ENCODE assay signal across 1 cellular context in the genomic region with DNA sequence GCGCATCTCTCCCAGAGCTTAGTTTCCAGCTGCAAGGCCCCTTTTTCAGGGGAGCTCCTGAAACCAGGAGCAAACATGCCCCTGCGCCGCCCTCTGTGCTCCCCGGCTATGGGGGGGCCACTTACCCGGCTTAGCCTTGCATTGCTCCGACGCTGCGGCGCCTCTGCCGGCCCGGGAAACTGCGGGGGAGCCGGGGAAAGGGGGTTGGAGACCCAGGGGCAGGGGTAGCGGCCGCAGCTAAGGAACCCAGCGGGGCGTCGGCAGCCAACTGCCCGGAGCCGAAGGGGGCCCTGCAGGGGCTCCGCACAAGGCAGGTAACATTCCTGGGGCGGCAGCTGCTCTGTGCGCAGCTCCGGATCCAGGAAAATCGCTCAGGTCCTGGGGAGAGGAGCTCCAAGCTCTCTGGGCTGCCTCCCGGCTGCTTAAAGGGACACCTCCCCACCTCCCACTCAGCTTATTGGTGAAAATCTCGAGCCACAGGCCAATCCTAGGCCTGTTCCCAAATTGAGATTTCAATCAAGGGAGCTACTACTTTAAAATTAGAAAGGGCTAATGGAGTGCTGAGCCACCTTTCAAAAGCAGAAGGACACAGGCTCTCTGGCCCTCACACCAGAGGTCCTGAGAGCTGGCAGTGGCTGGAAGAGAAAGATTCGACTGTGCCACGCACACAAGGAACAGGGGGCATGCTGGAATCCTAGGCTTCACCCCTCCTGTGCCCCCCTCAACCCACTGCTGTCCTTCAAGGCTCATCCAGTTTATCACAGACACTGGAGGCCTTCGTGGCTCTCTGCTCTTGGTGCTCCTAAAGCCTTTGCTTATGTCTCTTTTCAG.
TF ChIP-seq lines count a peak whose summit lies in the region.

No MANE protein-coding gene starts in this region.

TF ChIP-seq in HEK293, 187 proteins besides CTCF, POLR2A, EP300 and RAD21 (continued from another document):
- TF ChIP-seq, protein P1, sequence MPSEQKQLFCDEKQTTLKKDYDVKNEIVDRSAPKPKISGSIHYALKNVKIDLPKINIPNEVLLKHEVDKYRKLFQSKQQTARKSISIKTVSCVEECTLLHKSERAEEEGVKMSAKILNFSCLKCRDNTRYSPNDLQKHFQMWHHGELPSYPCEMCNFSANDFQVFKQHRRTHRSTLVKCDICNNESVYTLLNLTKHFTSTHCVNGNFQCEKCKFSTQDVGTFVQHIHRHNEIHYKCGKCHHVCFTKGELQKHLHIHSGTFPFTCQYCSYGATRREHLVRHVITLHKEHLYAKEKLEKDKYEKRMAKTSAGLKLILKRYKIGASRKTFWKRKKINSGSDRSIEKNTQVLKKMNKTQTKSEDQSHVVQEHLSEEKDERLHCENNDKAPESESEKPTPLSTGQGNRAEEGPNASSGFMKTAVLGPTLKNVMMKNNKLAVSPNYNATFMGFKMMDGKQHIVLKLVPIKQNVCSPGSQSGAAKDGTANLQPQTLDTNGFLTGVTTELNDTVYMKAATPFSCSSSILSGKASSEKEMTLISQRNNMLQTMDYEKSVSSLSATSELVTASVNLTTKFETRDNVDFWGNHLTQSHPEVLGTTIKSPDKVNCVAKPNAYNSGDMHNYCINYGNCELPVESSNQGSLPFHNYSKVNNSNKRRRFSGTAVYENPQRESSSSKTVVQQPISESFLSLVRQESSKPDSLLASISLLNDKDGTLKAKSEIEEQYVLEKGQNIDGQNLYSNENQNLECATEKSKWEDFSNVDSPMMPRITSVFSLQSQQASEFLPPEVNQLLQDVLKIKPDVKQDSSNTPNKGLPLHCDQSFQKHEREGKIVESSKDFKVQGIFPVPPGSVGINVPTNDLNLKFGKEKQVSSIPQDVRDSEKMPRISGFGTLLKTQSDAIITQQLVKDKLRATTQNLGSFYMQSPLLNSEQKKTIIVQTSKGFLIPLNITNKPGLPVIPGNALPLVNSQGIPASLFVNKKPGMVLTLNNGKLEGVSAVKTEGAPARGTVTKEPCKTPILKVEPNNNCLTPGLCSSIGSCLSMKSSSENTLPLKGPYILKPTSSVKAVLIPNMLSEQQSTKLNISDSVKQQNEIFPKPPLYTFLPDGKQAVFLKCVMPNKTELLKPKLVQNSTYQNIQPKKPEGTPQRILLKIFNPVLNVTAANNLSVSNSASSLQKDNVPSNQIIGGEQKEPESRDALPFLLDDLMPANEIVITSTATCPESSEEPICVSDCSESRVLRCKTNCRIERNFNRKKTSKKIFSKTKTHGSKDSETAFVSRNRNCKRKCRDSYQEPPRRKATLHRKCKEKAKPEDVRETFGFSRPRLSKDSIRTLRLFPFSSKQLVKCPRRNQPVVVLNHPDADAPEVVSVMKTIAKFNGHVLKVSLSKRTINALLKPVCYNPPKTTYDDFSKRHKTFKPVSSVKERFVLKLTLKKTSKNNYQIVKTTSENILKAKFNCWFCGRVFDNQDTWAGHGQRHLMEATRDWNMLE (tag by site-specific recombination; conservative IDR thresholded peaks at IDR 0.05; ENCODE audit: low read depth) = no peak
- TF ChIP-seq GLIS1 (tag by site-specific recombination; IDR thresholded peaks at IDR 0.05) = peak; percentile 82
- TF ChIP-seq ZNF558 (tag by site-specific recombination; IDR thresholded peaks at IDR 0.05) = no peak
- no peak for TF ChIP-seq HOXA7 (CRISPR knock-in tag; IDR thresholded peaks at IDR 0.05; ENCODE audit: borderline replicate concordance)
- peak; percentile 61 for TF ChIP-seq ZNF335 (tag by site-specific recombination; conservative IDR thresholded peaks at IDR 0.05)
- TF ChIP-seq ZNF654 (tag by site-specific recombination; IDR thresholded peaks at IDR 0.05; ENCODE audit: low read depth) = no peak
- TF ChIP-seq, protein P2, sequence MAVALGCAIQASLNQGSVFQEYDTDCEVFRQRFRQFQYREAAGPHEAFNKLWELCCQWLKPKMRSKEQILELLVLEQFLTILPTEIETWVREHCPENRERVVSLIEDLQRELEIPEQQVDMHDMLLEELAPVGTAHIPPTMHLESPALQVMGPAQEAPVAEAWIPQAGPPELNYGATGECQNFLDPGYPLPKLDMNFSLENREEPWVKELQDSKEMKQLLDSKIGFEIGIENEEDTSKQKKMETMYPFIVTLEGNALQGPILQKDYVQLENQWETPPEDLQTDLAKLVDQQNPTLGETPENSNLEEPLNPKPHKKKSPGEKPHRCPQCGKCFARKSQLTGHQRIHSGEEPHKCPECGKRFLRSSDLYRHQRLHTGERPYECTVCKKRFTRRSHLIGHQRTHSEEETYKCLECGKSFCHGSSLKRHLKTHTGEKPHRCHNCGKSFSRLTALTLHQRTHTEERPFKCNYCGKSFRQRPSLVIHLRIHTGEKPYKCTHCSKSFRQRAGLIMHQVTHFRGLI (tag by site-specific recombination; IDR thresholded peaks at IDR 0.05) = no peak
- TF ChIP-seq, protein P3, sequence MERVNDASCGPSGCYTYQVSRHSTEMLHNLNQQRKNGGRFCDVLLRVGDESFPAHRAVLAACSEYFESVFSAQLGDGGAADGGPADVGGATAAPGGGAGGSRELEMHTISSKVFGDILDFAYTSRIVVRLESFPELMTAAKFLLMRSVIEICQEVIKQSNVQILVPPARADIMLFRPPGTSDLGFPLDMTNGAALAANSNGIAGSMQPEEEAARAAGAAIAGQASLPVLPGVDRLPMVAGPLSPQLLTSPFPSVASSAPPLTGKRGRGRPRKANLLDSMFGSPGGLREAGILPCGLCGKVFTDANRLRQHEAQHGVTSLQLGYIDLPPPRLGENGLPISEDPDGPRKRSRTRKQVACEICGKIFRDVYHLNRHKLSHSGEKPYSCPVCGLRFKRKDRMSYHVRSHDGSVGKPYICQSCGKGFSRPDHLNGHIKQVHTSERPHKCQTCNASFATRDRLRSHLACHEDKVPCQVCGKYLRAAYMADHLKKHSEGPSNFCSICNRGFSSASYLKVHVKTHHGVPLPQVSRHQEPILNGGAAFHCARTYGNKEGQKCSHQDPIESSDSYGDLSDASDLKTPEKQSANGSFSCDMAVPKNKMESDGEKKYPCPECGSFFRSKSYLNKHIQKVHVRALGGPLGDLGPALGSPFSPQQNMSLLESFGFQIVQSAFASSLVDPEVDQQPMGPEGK (tag by site-specific recombination; IDR thresholded peaks at IDR 0.05) = peak; percentile 56
- no peak for TF ChIP-seq TCF7L2 (IDR thresholded peaks at IDR 0.05; ENCODE audit: borderline replicate concordance, low read depth, low read length)
- TF ChIP-seq, protein P4, sequence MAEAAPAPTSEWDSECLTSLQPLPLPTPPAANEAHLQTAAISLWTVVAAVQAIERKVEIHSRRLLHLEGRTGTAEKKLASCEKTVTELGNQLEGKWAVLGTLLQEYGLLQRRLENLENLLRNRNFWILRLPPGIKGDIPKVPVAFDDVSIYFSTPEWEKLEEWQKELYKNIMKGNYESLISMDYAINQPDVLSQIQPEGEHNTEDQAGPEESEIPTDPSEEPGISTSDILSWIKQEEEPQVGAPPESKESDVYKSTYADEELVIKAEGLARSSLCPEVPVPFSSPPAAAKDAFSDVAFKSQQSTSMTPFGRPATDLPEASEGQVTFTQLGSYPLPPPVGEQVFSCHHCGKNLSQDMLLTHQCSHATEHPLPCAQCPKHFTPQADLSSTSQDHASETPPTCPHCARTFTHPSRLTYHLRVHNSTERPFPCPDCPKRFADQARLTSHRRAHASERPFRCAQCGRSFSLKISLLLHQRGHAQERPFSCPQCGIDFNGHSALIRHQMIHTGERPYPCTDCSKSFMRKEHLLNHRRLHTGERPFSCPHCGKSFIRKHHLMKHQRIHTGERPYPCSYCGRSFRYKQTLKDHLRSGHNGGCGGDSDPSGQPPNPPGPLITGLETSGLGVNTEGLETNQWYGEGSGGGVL (tag by site-specific recombination; IDR thresholded peaks at IDR 0.05) = no peak
- no peak for TF ChIP-seq ZNF623 (tag by site-specific recombination; IDR thresholded peaks at IDR 0.05)
- TF ChIP-seq, protein P5, sequence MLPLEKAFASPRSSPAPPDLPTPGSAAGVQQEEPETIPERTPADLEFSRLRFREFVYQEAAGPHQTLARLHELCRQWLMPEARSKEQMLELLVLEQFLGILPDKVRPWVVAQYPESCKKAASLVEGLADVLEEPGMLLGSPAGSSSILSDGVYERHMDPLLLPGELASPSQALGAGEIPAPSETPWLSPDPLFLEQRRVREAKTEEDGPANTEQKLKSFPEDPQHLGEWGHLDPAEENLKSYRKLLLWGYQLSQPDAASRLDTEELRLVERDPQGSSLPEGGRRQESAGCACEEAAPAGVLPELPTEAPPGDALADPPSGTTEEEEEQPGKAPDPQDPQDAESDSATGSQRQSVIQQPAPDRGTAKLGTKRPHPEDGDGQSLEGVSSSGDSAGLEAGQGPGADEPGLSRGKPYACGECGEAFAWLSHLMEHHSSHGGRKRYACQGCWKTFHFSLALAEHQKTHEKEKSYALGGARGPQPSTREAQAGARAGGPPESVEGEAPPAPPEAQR (tag by site-specific recombination; IDR thresholded peaks at IDR 0.05) = no peak
- no peak for TF ChIP-seq ZNF670 (tag by site-specific recombination; IDR thresholded peaks at IDR 0.05; ENCODE audit: low read depth)
